ENCODE assay signal across 10 cellular contexts in genomic region chr17:74430385-74430705, GRCh38. TPM values are rescaled to one million over a fixed set of nuclear protein-coding genes. Genes with fewer than 3 reads are reported as not detected.
DNase-seq lines count a peak whose midpoint lies in the region; ATAC-seq, FAIRE-seq and TF ChIP-seq lines count a peak whose summit lies in the region.
"Had no signal": no experiment of that assay in that cellular context is flagged by ENCODE, and none has a peak within 500 bp of the region (broad histone marks: within the 10 kb centered on the region; RNA-seq: fewer than 3 reads in every experiment).

No MANE protein-coding gene starts in this region.

- H3K9ac ChIP-seq in iPS-18a (ENCODE audit: low read length), result peak overlapping the region; percentile 26

- DNase-seq in WTC11 (ENCODE audit: low spot score) (no peak), small intestine (no peak), DMS53 (lab: John Stamatoyannopoulos, UW) (no peak)

- H3K9me3 Mint-ChIP-seq in WTC11, result no peaks in the 10 kb centered on the region

- peaks cover 39% of the 10 kb centered on the region for H3K4me1 Mint-ChIP-seq in WTC11

- H3K36me3 ChIP-seq in iPS-18a (ENCODE audit: control insufficient read depth, low read depth, low read length) (no peaks in the 10 kb centered on the region), small intestine (ENCODE audit: control insufficient read depth in 2 of 2, insufficient read depth in 2 of 2, low read length in 2 of 2) (no peaks in the 10 kb centered on the region)

- POLR2A ChIA-PET in WTC11 (lab: Charles Lee), result interaction anchor here (1.3 to 2.0 kb wide), 2 partner anchors 24 to 73 kb away, joined by 4 to 17 read pairs; no protein-coding TSS in a partner anchor

- peak overlapping the region; percentile 84 for H3K4me3 Mint-ChIP-seq in WTC11

- H3K4me3 ChIP-seq in iPS-18a (ENCODE audit: low read length) (peak overlapping the region; percentile 84), small intestine (ENCODE audit: low read depth in 1 of 2, low read length in 2 of 2) (peak overlapping the region in 1 of 2 donors; percentile 33)

- peak overlapping the region; percentile 53 for H3K27ac Mint-ChIP-seq in WTC11

- peaks cover 36% of the 10 kb centered on the region for H3K27me3 ChIP-seq in iPS-18a (ENCODE audit: control insufficient read depth, insufficient read depth, low read length)
- H3K27me3 ChIP-seq in small intestine (ENCODE audit: control insufficient read depth in 2 of 2, insufficient read depth in 2 of 2, low read length in 2 of 2), result no peaks in the 10 kb centered on the region

- no peaks in the 10 kb centered on the region; the same call in 1 of the 2 replicates for H3K36me3 Mint-ChIP-seq in WTC11

- H3K27ac ChIP-seq in iPS-18a (ENCODE audit: low read length), result no peak overlapping the region
- peak overlapping the region; percentile 88 to 96 for H3K27ac ChIP-seq in small intestine (ENCODE audit: low read depth in 1 of 2, low read length in 1 of 2)
- H3K27ac ChIP-seq: SK-N-MC had no signal

- 7 to 22% (median 13%) methylated on average over 13 of the region's 13 CpGs for WGBS in small intestine, 3 donors

- no peak for FAIRE-seq in small intestine (lab: Jason Lieb, UNC)

- no peaks in the 10 kb centered on the region for H3K9me3 ChIP-seq in iPS-18a (ENCODE audit: control insufficient read depth, low read depth, low read length)
- H3K9me3 ChIP-seq in small intestine (ENCODE audit: control insufficient read depth, low read depth), result no peaks in the 10 kb centered on the region

- H3K4me1 ChIP-seq in iPS-18a (ENCODE audit: control insufficient read depth, low read depth, low read length) (peaks cover 32% of the 10 kb centered on the region), small intestine (ENCODE audit: control insufficient read depth in 2 of 2, insufficient read depth in 1 of 2, low read depth in 1 of 2, low read length in 1 of 2) (peaks cover 0 to 8% of the 10 kb centered on the region in 2 donors)

- CTCF ChIA-PET in WTC11 (lab: Charles Lee), result interaction anchor here (0.7 to 2.8 kb wide), 12 partner anchors 8 to 307 kb away, joined by 3 to 29 read pairs (median 4); partner anchors contain the start of genes BTBD17 and RAB37

- peak; percentile 25 for ATAC-seq in GM19438 (IDR thresholded peaks at IDR 0.05; ENCODE audit: low read depth, unreplicated experiment)
- peak; percentile 2; the same call in 1 of the 2 replicates for ATAC-seq in WTC11
- ATAC-seq in GM21381 (IDR thresholded peaks at IDR 0.05; ENCODE audit: unreplicated experiment), result no peak
- ATAC-seq in HG02970 (IDR thresholded peaks at IDR 0.05; ENCODE audit: low FRiP score, unreplicated experiment), result no peak
- ATAC-seq in GM19351 (IDR thresholded peaks at IDR 0.05; ENCODE audit: unreplicated experiment), result no peak

- H3K27me3 Mint-ChIP-seq in WTC11 (ENCODE audit: low read depth), result peaks cover 37% of the 10 kb centered on the region

- no peak for TF ChIP-seq CTCF in WTC11 (IDR thresholded peaks at IDR 0.05)

TF ChIP-seq in WTC11, 78 proteins besides CTCF, POLR2A, EP300 and RAD21:
- TF ChIP-seq MXD4 (CRISPR knock-in tag; IDR thresholded peaks at IDR 0.05; ENCODE audit: borderline replicate concordance) (no peak), CDX4 (CRISPR knock-in tag; IDR thresholded peaks at IDR 0.05; ENCODE audit: borderline replicate concordance) (no peak), FOXK1 (CRISPR knock-in tag; IDR thresholded peaks at IDR 0.05) (no peak), TP53 (CRISPR knock-in tag; IDR thresholded peaks at IDR 0.05) (no peak), CBFB (CRISPR knock-in tag; IDR thresholded peaks at IDR 0.05; ENCODE audit: low read depth) (no peak), AFF4 (CRISPR knock-in tag; IDR thresholded peaks at IDR 0.05; ENCODE audit: borderline replicate concordance) (no peak), JUN (CRISPR knock-in tag; IDR thresholded peaks at IDR 0.05) (no peak), ZNF232 (CRISPR knock-in tag; IDR thresholded peaks at IDR 0.05) (no peak), PRRX2 (CRISPR knock-in tag; IDR thresholded peaks at IDR 0.05) (no peak), ATF3 (CRISPR knock-in tag; conservative IDR thresholded peaks at IDR 0.05) (no peak), ATF6 (CRISPR knock-in tag; IDR thresholded peaks at IDR 0.05) (no peak), MAX (CRISPR knock-in tag; IDR thresholded peaks at IDR 0.05) (no peak)

RNA-seq across cellular contexts. Expression of gene GPRC5C, which starts 1.5 kb away (rescaled TPM):
- 19.6 to 20.7 TPM (median 20.6 TPM) in 3 replicates for total RNA-seq in WTC11 (2021)
- polyA plus RNA-seq in small intestine, result 10 to 100 TPM; 41.3 to 72.8 (median 44.7) TPM
- total RNA-seq: HT1080 had no signal

RNA-seq across cellular contexts. Expression of gene CD300A, which starts 36.1 kb away (rescaled TPM):
- total RNA-seq in WTC11 (2021), result 1.1 to 2.0 TPM (median 1.7 TPM) in 3 replicates
- polyA plus RNA-seq in small intestine, result 1 to 10 TPM; 1.1 to 5.9 (median 5.5) TPM
- total RNA-seq: HT1080 had no signal

Comparison
In these comparisons a context has a peak if more than half of its experiments do, and no peak if none do; other contexts are left out.
1. ATAC-seq: peak in GM19438 (single experiment) and WTC11 (single experiment); none in GM21381 (single experiment), HG02970 (single experiment) and GM19351 (single experiment).